13 cellular contexts compared by ENCODE assay signal in the genomic region with DNA sequence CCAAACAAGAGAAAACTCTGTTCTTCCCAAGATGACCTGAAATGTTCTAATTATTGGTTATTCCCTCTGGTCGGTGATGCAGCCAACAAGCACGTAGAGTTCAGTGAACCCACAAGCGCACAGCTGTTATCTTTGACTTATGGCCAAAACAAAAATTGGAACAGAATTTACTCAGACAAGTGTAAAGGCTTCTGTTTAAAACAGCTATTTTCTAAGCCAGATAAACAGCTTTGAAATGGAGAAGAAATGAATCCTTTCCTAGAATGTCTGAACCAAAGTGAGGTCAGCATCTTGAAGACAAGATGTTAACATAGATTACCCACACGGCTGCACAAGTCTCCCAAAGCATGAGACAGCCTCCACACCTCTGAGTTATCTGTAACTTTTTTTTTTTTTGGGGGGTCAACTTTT.
DNase-seq lines count a peak whose midpoint lies in the region; ATAC-seq and TF ChIP-seq lines count a peak whose summit lies in the region.
"Had no signal": no experiment of that assay in that cellular context is flagged by ENCODE, and none has a peak within 500 bp of the region (broad histone marks: within the 10 kb centered on the region; RNA-seq: fewer than 3 reads in every experiment).

No MANE protein-coding gene starts in this region.

- no peak overlapping the region for H2AFZ ChIP-seq in Karpas-422 (ENCODE audit: low read length)

- ATAC-seq in left cardiac atrium (peak; percentile 77 to 91), HG03378 (IDR thresholded peaks at IDR 0.05; ENCODE audit: unreplicated experiment) (no peak), GM18909 (IDR thresholded peaks at IDR 0.05; ENCODE audit: poor library complexity, unreplicated experiment) (no peak)
- ATAC-seq: esophagus mucosa had no signal

- H3K4me2 ChIP-seq in skeletal muscle satellite cell (ENCODE audit: low read length) = peak overlapping the region; percentile 28
- no peak overlapping the region for H3K4me2 ChIP-seq in Karpas-422 (ENCODE audit: low read depth, low read length, poor library complexity, severe bottlenecking)

- in situ Hi-C loops in astrocyte of the spinal cord (cut with HindIII; ENCODE audit: low sequenced_read_pairs) = no loop called here

- H3K9me3 ChIP-seq in skeletal muscle satellite cell (replicated peaks; ENCODE audit: low read length) (no peaks in the 10 kb centered on the region), Karpas-422 (ENCODE audit: low read length) (no peaks in the 10 kb centered on the region)
- H3K9me3 ChIP-seq: psoas muscle had no signal

- intact Hi-C loops in left cardiac atrium (cut with DNase I) = no loop called here

- H3K4me1 ChIP-seq in skeletal muscle satellite cell (ENCODE audit: control insufficient read depth, insufficient read depth, low read length) (peaks cover 16% of the 10 kb centered on the region), Karpas-422 (ENCODE audit: low read length) (no peaks in the 10 kb centered on the region)
- H3K4me1 ChIP-seq: psoas muscle had no signal

- H3K9ac ChIP-seq in skeletal muscle satellite cell (ENCODE audit: low read depth, low read length) = no peak overlapping the region
- no peak overlapping the region for H3K9ac ChIP-seq in Karpas-422 (ENCODE audit: low read length)

- H3K36me3 ChIP-seq in skeletal muscle satellite cell (ENCODE audit: insufficient read depth, low read length) (no peaks in the 10 kb centered on the region), Karpas-422 (ENCODE audit: insufficient read depth, low read length) (no peaks in the 10 kb centered on the region)

- no peaks in the 10 kb centered on the region for H4K20me1 ChIP-seq in Karpas-422 (ENCODE audit: insufficient read depth, low read depth, low read length)

- TF ChIP-seq CTCF in astrocyte of the spinal cord (IDR thresholded peaks at IDR 0.05; ENCODE audit: low read depth, low read length) = no peak

- no peak overlapping the region for H3K27ac ChIP-seq in Karpas-422 (ENCODE audit: low read length)
- H3K27ac ChIP-seq: 22Rv1, psoas muscle had no signal

- no peaks in the 10 kb centered on the region for H3K79me2 ChIP-seq in Karpas-422 (ENCODE audit: low read length)

- DNase-seq in NCI-H2227 (lab: John Stamatoyannopoulos, UW; ENCODE audit: unreplicated experiment) (peak; percentile 13), NCI-H2227 treated with DMSO at 0.1 percent for 48 hours (lab: John Stamatoyannopoulos, UW) (no peak), astrocyte of the spinal cord (ENCODE audit: low read depth, low spot score) (peak; percentile 88), left cardiac atrium (peak; percentile 27), Karpas-422 (no peak)
- DNase-seq: activated T-cell treated with anti-CD3 and anti-CD28 coated beads, Interleukin-2, amount 50 U/mL, for 24 hours; mesendoderm; psoas muscle had no signal

- H3K4me3 ChIP-seq in astrocyte of the spinal cord (ENCODE audit: low read depth, low read length) (no peak overlapping the region), skeletal muscle satellite cell (ENCODE audit: low read length) (no peak overlapping the region), Karpas-422 (ENCODE audit: low read length) (no peak overlapping the region)
- H3K4me3 ChIP-seq: psoas muscle had no signal

- no peaks in the 10 kb centered on the region for H3K9me2 ChIP-seq in Karpas-422 (replicated peaks; ENCODE audit: insufficient read depth, low read length)

- peaks cover 55% of the 10 kb centered on the region for H3K27me3 ChIP-seq in skeletal muscle satellite cell (ENCODE audit: control insufficient read depth, insufficient read depth, low read length)
- H3K27me3 ChIP-seq in Karpas-422 (ENCODE audit: low read length) = no peaks in the 10 kb centered on the region

Comparison
In these comparisons a context has a peak if more than half of its experiments do, and no peak if none do; other contexts are left out.
1. DNase-seq: peak in NCI-H2227 (single experiment), astrocyte of the spinal cord (single experiment) and left cardiac atrium (single experiment); none in NCI-H2227 treated with DMSO at 0.1 percent for 48 hours (single experiment) and Karpas-422 (single experiment).
2. ATAC-seq: peak in left cardiac atrium (2 of 2); none in HG03378 (single experiment) and GM18909 (single experiment).